ENCODE assay signal across 1 cellular context in the genomic region with DNA sequence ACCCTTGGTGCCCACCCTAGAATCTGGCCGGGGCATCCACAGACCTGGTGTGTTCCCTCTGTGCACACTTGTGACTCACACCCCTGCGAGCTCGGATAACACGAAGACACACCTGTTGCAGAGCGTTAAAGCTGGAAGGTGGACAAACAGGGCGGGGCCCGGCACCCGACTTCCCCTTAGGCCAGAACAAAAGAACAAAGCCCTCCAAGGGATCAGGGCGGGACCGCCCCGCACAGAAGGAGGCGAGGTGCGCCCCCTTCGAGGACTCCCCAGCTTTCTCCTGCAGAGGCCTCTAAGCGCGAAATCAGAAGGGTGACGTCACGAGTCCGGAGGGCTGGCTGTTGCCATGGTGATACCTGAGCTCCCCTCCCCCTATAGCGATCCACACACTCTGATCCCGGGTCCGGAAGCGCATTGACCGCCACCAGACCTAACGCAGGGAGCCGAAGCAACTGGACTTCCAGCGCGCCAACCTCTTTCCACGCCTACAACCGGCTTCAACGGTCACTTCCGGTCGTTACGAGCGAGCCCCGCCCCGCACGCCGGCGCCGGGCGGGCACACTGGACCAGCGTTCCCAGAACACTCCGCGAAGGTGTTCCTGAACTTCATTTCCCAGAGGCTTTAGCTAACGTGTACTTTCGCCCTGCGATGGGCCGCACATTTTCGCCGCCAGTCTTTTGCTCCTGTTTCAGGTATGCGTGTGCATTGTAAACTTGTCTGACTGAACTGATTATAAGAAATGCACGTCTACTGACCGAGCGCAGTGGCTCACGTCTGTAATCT.
A peak's percentile ranks its signal among the peaks of the same experiment; 100 is the strongest.
TF ChIP-seq lines count a peak whose summit lies in the region.

A gene (minus strand): TSS at position 489 of the 784 bp plus-strand sequence. CDS start 811 bp downstream, outside the sequence.

TF ChIP-seq in HepG2, 621 proteins besides CTCF, POLR2A, EP300 and RAD21 (continued from another document and continues in another):
- TF ChIP-seq, protein P1, sequence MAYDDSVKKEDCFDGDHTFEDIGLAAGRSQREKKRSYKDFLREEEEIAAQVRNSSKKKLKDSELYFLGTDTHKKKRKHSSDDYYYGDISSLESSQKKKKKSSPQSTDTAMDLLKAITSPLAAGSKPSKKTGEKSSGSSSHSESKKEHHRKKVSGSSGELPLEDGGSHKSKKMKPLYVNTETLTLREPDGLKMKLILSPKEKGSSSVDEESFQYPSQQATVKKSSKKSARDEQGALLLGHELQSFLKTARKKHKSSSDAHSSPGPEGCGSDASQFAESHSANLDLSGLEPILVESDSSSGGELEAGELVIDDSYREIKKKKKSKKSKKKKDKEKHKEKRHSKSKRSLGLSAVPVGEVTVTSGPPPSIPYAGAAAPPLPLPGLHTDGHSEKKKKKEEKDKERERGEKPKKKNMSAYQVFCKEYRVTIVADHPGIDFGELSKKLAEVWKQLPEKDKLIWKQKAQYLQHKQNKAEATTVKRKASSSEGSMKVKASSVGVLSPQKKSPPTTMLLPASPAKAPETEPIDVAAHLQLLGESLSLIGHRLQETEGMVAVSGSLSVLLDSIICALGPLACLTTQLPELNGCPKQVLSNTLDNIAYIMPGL (CRISPR knock-in tag; IDR thresholded peaks at IDR 0.05; ENCODE audit: borderline replicate concordance in 1 of 2, low read depth in 1 of 2), result peak; percentile 98 to 99
- TF ChIP-seq, protein P2, sequence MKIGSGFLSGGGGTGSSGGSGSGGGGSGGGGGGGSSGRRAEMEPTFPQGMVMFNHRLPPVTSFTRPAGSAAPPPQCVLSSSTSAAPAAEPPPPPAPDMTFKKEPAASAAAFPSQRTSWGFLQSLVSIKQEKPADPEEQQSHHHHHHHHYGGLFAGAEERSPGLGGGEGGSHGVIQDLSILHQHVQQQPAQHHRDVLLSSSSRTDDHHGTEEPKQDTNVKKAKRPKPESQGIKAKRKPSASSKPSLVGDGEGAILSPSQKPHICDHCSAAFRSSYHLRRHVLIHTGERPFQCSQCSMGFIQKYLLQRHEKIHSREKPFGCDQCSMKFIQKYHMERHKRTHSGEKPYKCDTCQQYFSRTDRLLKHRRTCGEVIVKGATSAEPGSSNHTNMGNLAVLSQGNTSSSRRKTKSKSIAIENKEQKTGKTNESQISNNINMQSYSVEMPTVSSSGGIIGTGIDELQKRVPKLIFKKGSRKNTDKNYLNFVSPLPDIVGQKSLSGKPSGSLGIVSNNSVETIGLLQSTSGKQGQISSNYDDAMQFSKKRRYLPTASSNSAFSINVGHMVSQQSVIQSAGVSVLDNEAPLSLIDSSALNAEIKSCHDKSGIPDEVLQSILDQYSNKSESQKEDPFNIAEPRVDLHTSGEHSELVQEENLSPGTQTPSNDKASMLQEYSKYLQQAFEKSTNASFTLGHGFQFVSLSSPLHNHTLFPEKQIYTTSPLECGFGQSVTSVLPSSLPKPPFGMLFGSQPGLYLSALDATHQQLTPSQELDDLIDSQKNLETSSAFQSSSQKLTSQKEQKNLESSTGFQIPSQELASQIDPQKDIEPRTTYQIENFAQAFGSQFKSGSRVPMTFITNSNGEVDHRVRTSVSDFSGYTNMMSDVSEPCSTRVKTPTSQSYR (CRISPR knock-in tag; IDR thresholded peaks at IDR 0.05; ENCODE audit: borderline replicate concordance), result peak; percentile 98
- TF ChIP-seq HDAC6 (IDR thresholded peaks at IDR 0.05; ENCODE audit: low read depth, low read length) (no peak), SNRNP70 (IDR thresholded peaks at IDR 0.05; ENCODE audit: low read depth, low read length) (no peak), HMGA1 (CRISPR knock-in tag; conservative IDR thresholded peaks at IDR 0.05) (no peak), ZNF205 (CRISPR knock-in tag; IDR thresholded peaks at IDR 0.05) (peak; percentile 92), ATRX (CRISPR knock-in tag; IDR thresholded peaks at IDR 0.05; ENCODE audit: borderline replicate concordance) (no peak; the same call in 1 of the 2 replicates), XRCC5 (optimal IDR thresholded peaks at IDR 0.05; ENCODE audit: low read length) (peak; percentile 89), YY1 (IDR thresholded peaks at IDR 0.05; ENCODE audit: insufficient read depth, insufficient replicate concordance, low read depth, low read length) (no peak), ATF7 (IDR thresholded peaks at IDR 0.05) (peak; percentile 99), ATF7 (CRISPR knock-in tag; IDR thresholded peaks at IDR 0.05) (peak; percentile 98), AGO1 (IDR thresholded peaks at IDR 0.05; ENCODE audit: low read depth, low read length, poor library complexity, severe bottlenecking) (peak; percentile 61), EHMT2 (IDR thresholded peaks at IDR 0.05; ENCODE audit: borderline replicate concordance, low read depth, low read length) (no peak), AKAP8 (CRISPR knock-in tag; IDR thresholded peaks at IDR 0.05) (peak; percentile 75; the same call in 1 of the 2 replicates), ATAD3A (CRISPR knock-in tag; IDR thresholded peaks at IDR 0.05) (no peak), NFIC (IDR thresholded peaks at IDR 0.05; ENCODE audit: low read length) (peak; percentile 23; the same call in 1 of the 2 replicates), ZNF30 (CRISPR knock-in tag; IDR thresholded peaks at IDR 0.05) (no peak), KDM5A (IDR thresholded peaks at IDR 0.05; ENCODE audit: borderline replicate concordance, low read length) (peak; percentile 79; the same call in 1 of the 2 replicates), SMC3 (IDR thresholded peaks at IDR 0.05; ENCODE audit: low read length) (no peak), FOXA1 (IDR thresholded peaks at IDR 0.05) (no peak), FOXA1 (CRISPR knock-in tag; IDR thresholded peaks at IDR 0.05) (peak; percentile 46; the same call in 1 of the 2 replicates), RARG (CRISPR knock-in tag; IDR thresholded peaks at IDR 0.05; ENCODE audit: low read depth) (no peak), ZNF572 (CRISPR knock-in tag; IDR thresholded peaks at IDR 0.05) (peak; percentile 89), HOXA7 (CRISPR knock-in tag; IDR thresholded peaks at IDR 0.05) (no peak), KMT2A (CRISPR knock-in tag; IDR thresholded peaks at IDR 0.05) (peak; percentile 83; the same call in 1 of the 2 replicates), ZBTB7A (CRISPR knock-in tag; IDR thresholded peaks at IDR 0.05) (no peak), ZNF441 (CRISPR knock-in tag; IDR thresholded peaks at IDR 0.05; ENCODE audit: borderline replicate concordance) (peak; percentile 39; the same call in 1 of the 2 replicates), NFKB2 (CRISPR knock-in tag; IDR thresholded peaks at IDR 0.05; ENCODE audit: borderline replicate concordance) (peak; percentile 82; the same call in 1 of the 2 replicates), ZSCAN31 (CRISPR knock-in tag; IDR thresholded peaks at IDR 0.05; ENCODE audit: low read depth) (peak; percentile 95), JDP2 (CRISPR knock-in tag; IDR thresholded peaks at IDR 0.05; ENCODE audit: borderline replicate concordance) (no peak)
- TF ChIP-seq, protein P3, sequence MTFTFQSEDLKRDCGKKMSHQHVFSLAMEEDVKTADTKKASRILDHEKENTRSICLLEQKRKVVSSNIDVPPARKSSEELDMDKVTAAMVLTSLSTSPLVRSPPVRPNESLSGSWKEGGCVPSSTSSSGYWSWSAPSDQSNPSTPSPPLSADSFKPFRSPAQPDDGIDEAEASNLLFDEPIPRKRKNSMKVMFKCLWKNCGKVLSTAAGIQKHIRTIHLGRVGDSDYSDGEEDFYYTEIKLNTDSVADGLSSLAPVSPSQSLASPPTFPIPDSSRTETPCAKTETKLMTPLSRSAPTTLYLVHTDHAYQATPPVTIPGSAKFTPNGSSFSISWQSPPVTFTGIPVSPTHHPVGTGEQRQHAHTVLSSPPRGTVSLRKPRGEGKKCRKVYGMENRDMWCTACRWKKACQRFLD (CRISPR knock-in tag; IDR thresholded peaks at IDR 0.05; ENCODE audit: borderline replicate concordance), result peak; percentile 87; the same call in 1 of the 2 replicates
- TF ChIP-seq, protein P4, sequence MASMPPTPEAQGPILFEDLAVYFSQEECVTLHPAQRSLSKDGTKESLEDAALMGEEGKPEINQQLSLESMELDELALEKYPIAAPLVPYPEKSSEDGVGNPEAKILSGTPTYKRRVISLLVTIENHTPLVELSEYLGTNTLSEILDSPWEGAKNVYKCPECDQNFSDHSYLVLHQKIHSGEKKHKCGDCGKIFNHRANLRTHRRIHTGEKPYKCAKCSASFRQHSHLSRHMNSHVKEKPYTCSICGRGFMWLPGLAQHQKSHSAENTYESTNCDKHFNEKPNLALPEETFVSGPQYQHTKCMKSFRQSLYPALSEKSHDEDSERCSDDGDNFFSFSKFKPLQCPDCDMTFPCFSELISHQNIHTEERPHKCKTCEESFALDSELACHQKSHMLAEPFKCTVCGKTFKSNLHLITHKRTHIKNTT (CRISPR knock-in tag; IDR thresholded peaks at IDR 0.05), result no peak
- TF ChIP-seq, protein P5, sequence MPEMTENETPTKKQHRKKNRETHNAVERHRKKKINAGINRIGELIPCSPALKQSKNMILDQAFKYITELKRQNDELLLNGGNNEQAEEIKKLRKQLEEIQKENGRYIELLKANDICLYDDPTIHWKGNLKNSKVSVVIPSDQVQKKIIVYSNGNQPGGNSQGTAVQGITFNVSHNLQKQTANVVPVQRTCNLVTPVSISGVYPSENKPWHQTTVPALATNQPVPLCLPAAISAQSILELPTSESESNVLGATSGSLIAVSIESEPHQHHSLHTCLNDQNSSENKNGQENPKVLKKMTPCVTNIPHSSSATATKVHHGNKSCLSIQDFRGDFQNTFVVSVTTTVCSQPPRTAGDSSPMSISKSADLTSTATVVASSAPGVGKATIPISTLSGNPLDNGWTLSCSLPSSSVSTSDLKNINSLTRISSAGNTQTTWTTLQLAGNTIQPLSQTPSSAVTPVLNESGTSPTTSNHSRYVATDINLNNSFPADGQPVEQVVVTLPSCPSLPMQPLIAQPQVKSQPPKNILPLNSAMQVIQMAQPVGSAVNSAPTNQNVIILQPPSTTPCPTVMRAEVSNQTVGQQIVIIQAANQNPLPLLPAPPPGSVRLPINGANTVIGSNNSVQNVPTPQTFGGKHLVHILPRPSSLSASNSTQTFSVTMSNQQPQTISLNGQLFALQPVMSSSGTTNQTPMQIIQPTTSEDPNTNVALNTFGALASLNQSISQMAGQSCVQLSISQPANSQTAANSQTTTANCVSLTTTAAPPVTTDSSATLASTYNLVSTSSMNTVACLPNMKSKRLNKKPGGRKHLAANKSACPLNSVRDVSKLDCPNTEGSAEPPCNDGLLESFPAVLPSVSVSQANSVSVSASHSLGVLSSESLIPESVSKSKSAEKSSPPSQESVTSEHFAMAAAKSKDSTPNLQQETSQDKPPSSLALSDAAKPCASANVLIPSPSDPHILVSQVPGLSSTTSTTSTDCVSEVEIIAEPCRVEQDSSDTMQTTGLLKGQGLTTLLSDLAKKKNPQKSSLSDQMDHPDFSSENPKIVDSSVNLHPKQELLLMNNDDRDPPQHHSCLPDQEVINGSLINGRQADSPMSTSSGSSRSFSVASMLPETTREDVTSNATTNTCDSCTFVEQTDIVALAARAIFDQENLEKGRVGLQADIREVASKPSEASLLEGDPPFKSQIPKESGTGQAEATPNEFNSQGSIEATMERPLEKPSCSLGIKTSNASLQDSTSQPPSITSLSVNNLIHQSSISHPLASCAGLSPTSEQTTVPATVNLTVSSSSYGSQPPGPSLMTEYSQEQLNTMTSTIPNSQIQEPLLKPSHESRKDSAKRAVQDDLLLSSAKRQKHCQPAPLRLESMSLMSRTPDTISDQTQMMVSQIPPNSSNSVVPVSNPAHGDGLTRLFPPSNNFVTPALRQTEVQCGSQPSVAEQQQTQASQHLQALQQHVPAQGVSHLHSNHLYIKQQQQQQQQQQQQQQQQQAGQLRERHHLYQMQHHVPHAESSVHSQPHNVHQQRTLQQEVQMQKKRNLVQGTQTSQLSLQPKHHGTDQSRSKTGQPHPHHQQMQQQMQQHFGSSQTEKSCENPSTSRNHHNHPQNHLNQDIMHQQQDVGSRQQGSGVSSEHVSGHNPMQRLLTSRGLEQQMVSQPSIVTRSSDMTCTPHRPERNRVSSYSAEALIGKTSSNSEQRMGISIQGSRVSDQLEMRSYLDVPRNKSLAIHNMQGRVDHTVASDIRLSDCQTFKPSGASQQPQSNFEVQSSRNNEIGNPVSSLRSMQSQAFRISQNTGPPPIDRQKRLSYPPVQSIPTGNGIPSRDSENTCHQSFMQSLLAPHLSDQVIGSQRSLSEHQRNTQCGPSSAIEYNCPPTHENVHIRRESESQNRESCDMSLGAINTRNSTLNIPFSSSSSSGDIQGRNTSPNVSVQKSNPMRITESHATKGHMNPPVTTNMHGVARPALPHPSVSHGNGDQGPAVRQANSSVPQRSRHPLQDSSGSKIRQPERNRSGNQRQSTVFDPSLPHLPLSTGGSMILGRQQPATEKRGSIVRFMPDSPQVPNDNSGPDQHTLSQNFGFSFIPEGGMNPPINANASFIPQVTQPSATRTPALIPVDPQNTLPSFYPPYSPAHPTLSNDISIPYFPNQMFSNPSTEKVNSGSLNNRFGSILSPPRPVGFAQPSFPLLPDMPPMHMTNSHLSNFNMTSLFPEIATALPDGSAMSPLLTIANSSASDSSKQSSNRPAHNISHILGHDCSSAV (CRISPR knock-in tag; IDR thresholded peaks at IDR 0.05; ENCODE audit: borderline replicate concordance), result peak; percentile 16; the same call in 1 of the 2 replicates
- TF ChIP-seq, protein P6, sequence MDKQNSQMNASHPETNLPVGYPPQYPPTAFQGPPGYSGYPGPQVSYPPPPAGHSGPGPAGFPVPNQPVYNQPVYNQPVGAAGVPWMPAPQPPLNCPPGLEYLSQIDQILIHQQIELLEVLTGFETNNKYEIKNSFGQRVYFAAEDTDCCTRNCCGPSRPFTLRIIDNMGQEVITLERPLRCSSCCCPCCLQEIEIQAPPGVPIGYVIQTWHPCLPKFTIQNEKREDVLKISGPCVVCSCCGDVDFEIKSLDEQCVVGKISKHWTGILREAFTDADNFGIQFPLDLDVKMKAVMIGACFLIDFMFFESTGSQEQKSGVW (CRISPR knock-in tag; IDR thresholded peaks at IDR 0.05; ENCODE audit: borderline replicate concordance), result 0 out of 2 replicates have a peak, but pooled peaks have one; percentile 90
- TF ChIP-seq, protein P7, sequence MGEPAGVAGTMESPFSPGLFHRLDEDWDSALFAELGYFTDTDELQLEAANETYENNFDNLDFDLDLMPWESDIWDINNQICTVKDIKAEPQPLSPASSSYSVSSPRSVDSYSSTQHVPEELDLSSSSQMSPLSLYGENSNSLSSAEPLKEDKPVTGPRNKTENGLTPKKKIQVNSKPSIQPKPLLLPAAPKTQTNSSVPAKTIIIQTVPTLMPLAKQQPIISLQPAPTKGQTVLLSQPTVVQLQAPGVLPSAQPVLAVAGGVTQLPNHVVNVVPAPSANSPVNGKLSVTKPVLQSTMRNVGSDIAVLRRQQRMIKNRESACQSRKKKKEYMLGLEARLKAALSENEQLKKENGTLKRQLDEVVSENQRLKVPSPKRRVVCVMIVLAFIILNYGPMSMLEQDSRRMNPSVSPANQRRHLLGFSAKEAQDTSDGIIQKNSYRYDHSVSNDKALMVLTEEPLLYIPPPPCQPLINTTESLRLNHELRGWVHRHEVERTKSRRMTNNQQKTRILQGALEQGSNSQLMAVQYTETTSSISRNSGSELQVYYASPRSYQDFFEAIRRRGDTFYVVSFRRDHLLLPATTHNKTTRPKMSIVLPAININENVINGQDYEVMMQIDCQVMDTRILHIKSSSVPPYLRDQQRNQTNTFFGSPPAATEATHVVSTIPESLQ (CRISPR knock-in tag; conservative IDR thresholded peaks at IDR 0.05), result peak; percentile 89; the same call in 1 of the 2 replicates
- TF ChIP-seq, protein P8, sequence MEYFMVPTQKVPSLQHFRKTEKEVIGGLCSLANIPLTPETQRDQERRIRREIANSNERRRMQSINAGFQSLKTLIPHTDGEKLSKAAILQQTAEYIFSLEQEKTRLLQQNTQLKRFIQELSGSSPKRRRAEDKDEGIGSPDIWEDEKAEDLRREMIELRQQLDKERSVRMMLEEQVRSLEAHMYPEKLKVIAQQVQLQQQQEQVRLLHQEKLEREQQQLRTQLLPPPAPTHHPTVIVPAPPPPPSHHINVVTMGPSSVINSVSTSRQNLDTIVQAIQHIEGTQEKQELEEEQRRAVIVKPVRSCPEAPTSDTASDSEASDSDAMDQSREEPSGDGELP (IDR thresholded peaks at IDR 0.05; ENCODE audit: borderline replicate concordance, low read depth), result no peak; the same call in 1 of the 2 replicates
